27 cellular contexts compared by ENCODE assay signal in the genomic region with DNA sequence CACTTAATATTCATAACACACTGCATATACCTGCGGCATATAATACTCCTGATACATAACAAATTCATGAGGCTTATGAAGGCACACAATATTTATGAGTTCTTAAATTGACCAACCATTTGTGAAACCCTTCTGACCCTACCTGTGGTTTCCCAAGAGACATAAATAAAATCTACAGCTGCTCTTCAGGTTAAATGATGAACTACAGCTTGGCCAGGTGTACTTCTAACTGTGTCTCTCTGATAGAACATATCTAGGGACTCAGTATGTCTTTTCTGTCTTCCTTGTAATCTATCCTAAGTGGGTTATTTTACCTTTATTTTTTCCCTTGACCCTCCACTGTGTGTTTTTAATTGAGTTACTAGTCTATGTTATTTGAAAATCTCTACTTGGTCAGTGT.
"Had no signal": no experiment of that assay in that cellular context is flagged by ENCODE, and none has a peak within 500 bp of the region (broad histone marks: within the 10 kb centered on the region; RNA-seq: fewer than 3 reads in every experiment).

No MANE protein-coding gene starts in this region.

- H3K4me2 ChIP-seq: neural progenitor cell had no signal

- H3K27ac ChIP-seq: neural progenitor cell, ovary, parathyroid adenoma, psoas muscle, right lobe of liver, sigmoid colon, stomach, thoracic aorta, thyroid gland, tibial nerve, upper lobe of left lung, vagina had no signal

- H3K9ac ChIP-seq: neural progenitor cell, parathyroid adenoma had no signal

- H3K27me3 ChIP-seq: neural progenitor cell, ovary, right lobe of liver, sigmoid colon, stomach, thyroid gland, tibial nerve, upper lobe of left lung, vagina had no signal

- H3K27me3 Mint-ChIP-seq: progenitor cell of endocrine pancreas; stimulated activated naive B cell treated with anti-CD40 and anti-IgM and Interleukin-4, amounts not matched to agents 10 μg/mL and 1 μg/mL and 100 μg/mL, for 72 hours; stimulated activated naive CD8-positive, alpha-beta T cell treated with anti-CD3 and anti-CD28 coated beads, Interleukin-15, Interleukin-2, amounts not matched to agents 100 ng/mL and 50 ng/mL, for 24 hours had no signal

- H3K4me3 Mint-ChIP-seq: nephron; neural progenitor cell; stimulated activated effector memory CD8-positive, alpha-beta T cell treated with anti-CD3 and anti-CD28 coated beads, Interleukin-12 subunit alpha, Interleukin-12 subunit beta, amount 100 ng/mL, for 72 hours; stimulated activated naive B cell treated with anti-CD40 and anti-IgM and Interleukin-4, amounts not matched to agents 10 μg/mL and 1 μg/mL and 100 μg/mL, for 72 hours; stimulated activated naive CD8-positive, alpha-beta T cell treated with anti-CD3 and anti-CD28 coated beads, Interleukin-15, Interleukin-2, amounts not matched to agents 100 ng/mL and 50 ng/mL, for 24 hours had no signal

- DNase-seq: occipital lobe; ovary; posterior cingulate gyrus; psoas muscle; right cardiac atrium; right lobe of liver; sigmoid colon; small intestine; stimulated activated CD4-positive, alpha-beta T cell treated with anti-CD3 and anti-CD28 coated beads, Interleukin-15, amount 100 ng/mL, for 24 hours; stimulated activated CD4-positive, alpha-beta T cell treated with anti-CD3 and anti-CD28 coated beads, Interleukin-2, amount 100 ng/mL, for 24 hours; stimulated activated CD4-positive, alpha-beta T cell treated with anti-CD3 and anti-CD28 coated beads, Interleukin-2, amount 100 ng/mL, for 48 hours; stimulated activated CD4-positive, alpha-beta T cell treated with anti-CD3 and anti-CD28 coated beads, Interleukin-4, amount 100 ng/mL, for 24 hours; stimulated activated naive B cell treated with anti-CD40 and anti-IgM and Interleukin-4, amounts not matched to agents 10 μg/mL and 1 μg/mL and 100 μg/mL, for 72 hours; stimulated activated naive CD4-positive, alpha-beta T cell treated with Interleukin-2 at 50 U/mL for 16 hours; stomach; thyroid gland; trophoblast cell; upper lobe of left lung had no signal

- ATAC-seq: psoas muscle; right cardiac atrium; right lobe of liver; stimulated activated effector memory CD8-positive, alpha-beta T cell treated with anti-CD3 and anti-CD28 coated beads, Interleukin-12 subunit alpha, Interleukin-12 subunit beta, amount 100 ng/mL, for 72 hours; stimulated activated naive B cell treated with anti-CD40 and anti-IgM and Interleukin-4, amounts not matched to agents 10 μg/mL and 1 μg/mL and 100 μg/mL, for 72 hours had no signal

- H3K36me3 Mint-ChIP-seq: neural progenitor cell; stimulated activated effector memory CD8-positive, alpha-beta T cell treated with anti-CD3 and anti-CD28 coated beads, Interleukin-12 subunit alpha, Interleukin-12 subunit beta, amount 100 ng/mL, for 72 hours; stimulated activated naive B cell treated with anti-CD40 and anti-IgM and Interleukin-4, amounts not matched to agents 10 μg/mL and 1 μg/mL and 100 μg/mL, for 72 hours had no signal

- H3K4me1 ChIP-seq: neural progenitor cell, parathyroid adenoma, psoas muscle, right lobe of liver, sigmoid colon, stomach, thyroid gland, tibial nerve, upper lobe of left lung, vagina had no signal

- H3K9me3 ChIP-seq: ovary, psoas muscle, right lobe of liver, sigmoid colon, stomach, thoracic aorta, thyroid gland, upper lobe of left lung, vagina had no signal

- H3K79me2 ChIP-seq: parathyroid adenoma had no signal

- H3K36me3 ChIP-seq: neural progenitor cell, ovary, right lobe of liver, sigmoid colon, stomach, thoracic aorta, thyroid gland, tibial nerve, upper lobe of left lung, vagina had no signal

- H3K4me3 ChIP-seq: neural progenitor cell, ovary, psoas muscle, right lobe of liver, sigmoid colon, stomach, thoracic aorta, thyroid gland, tibial nerve, upper lobe of left lung, vagina had no signal

- H3K9me3 Mint-ChIP-seq: nephron, neural progenitor cell had no signal

- H3K4me1 Mint-ChIP-seq: nephron; neural progenitor cell; stimulated activated effector memory CD8-positive, alpha-beta T cell treated with anti-CD3 and anti-CD28 coated beads, Interleukin-12 subunit alpha, Interleukin-12 subunit beta, amount 100 ng/mL, for 72 hours; stimulated activated naive B cell treated with anti-CD40 and anti-IgM and Interleukin-4, amounts not matched to agents 10 μg/mL and 1 μg/mL and 100 μg/mL, for 72 hours had no signal

- H3K27ac Mint-ChIP-seq: nephron; neural progenitor cell; progenitor cell of endocrine pancreas; stimulated activated effector memory CD8-positive, alpha-beta T cell treated with anti-CD3 and anti-CD28 coated beads, Interleukin-12 subunit alpha, Interleukin-12 subunit beta, amount 100 ng/mL, for 72 hours; stimulated activated naive B cell treated with anti-CD40 and anti-IgM and Interleukin-4, amounts not matched to agents 10 μg/mL and 1 μg/mL and 100 μg/mL, for 72 hours; stimulated activated naive CD8-positive, alpha-beta T cell treated with anti-CD3 and anti-CD28 coated beads, Interleukin-15, Interleukin-2, amounts not matched to agents 100 ng/mL and 50 ng/mL, for 24 hours had no signal

- H2AFZ ChIP-seq: parathyroid adenoma had no signal
